19 cellular contexts compared by ENCODE assay signal in genomic region chr4:96649536-96649935, GRCh38.
DNase-seq lines count a peak whose midpoint lies in the region; ATAC-seq, FAIRE-seq and TF ChIP-seq lines count a peak whose summit lies in the region.
"Had no signal": no experiment of that assay in that cellular context is flagged by ENCODE, and none has a peak within 500 bp of the region (broad histone marks: within the 10 kb centered on the region; RNA-seq: fewer than 3 reads in every experiment).

No MANE protein-coding gene starts in this region.

- dilution Hi-C loops in mammary epithelial cell (cut with HindIII; ENCODE audit: low sequenced_read_pairs): no loop called here

- peak; percentile 93 for ATAC-seq in PC-3
- no peak for ATAC-seq in upper lobe of left lung (ENCODE audit: low FRiP score in 2 of 2)
- ATAC-seq: gastrocnemius medialis had no signal

- no peak for TF ChIP-seq POLR2A in upper lobe of left lung (IDR thresholded peaks at IDR 0.05)

- H3K36me3 ChIP-seq in PC-3 (ENCODE audit: low read depth, low read length) (no peaks in the 10 kb centered on the region), mammary epithelial cell (ENCODE audit: insufficient read depth, low read length) (no peaks in the 10 kb centered on the region), mesodermal cell (ENCODE audit: control insufficient read depth, insufficient read depth, low read length) (no peaks in the 10 kb centered on the region), upper lobe of left lung (no peaks in the 10 kb centered on the region), Karpas-422 (ENCODE audit: insufficient read depth, low read length) (no peaks in the 10 kb centered on the region)
- H3K36me3 ChIP-seq: gastrocnemius medialis, HAP-1 had no signal

- H3K4me1 ChIP-seq in PC-3 (ENCODE audit: insufficient read depth, low read length) (peaks cover 3% of the 10 kb centered on the region), mammary epithelial cell (ENCODE audit: insufficient read depth, low read length) (no peaks in the 10 kb centered on the region), mesodermal cell (ENCODE audit: control insufficient read depth, insufficient read depth, low read length, poor library complexity, severe bottlenecking) (peaks cover 14% of the 10 kb centered on the region), upper lobe of left lung (no peaks in the 10 kb centered on the region), Karpas-422 (ENCODE audit: low read length) (no peaks in the 10 kb centered on the region)
- H3K4me1 ChIP-seq: gastrocnemius medialis, HAP-1, parathyroid adenoma had no signal

- intact Hi-C loops in PC-3 (cut with micrococcal nuclease): no loop called here
- intact Hi-C loops in mammary epithelial cell (cut with micrococcal nuclease): no loop called here

- POLR2A ChIA-PET in PC-3 (lab: Charles Lee; ENCODE audit: unreplicated experiment): no interaction called here

- no peaks in the 10 kb centered on the region for H3K9me3 ChIP-seq in PC-3 (ENCODE audit: low read length)
- H3K9me3 ChIP-seq in mammary epithelial cell (replicated peaks; ENCODE audit: insufficient read depth, low read length): no peaks in the 10 kb centered on the region
- peaks cover 5% of the 10 kb centered on the region for H3K9me3 ChIP-seq in mesodermal cell (ENCODE audit: control insufficient read depth, low read length)
- no peaks in the 10 kb centered on the region for H3K9me3 ChIP-seq in upper lobe of left lung
- peaks cover 38% of the 10 kb centered on the region for H3K9me3 ChIP-seq in Karpas-422 (ENCODE audit: low read length)
- H3K9me3 ChIP-seq: gastrocnemius medialis, HAP-1 had no signal

- no peak overlapping the region for H3K27ac ChIP-seq in PC-3 (ENCODE audit: low read length)
- H3K27ac ChIP-seq in mammary epithelial cell (ENCODE audit: insufficient read depth, low read depth, low read length): no peak overlapping the region
- peak overlapping the region; percentile 58 for H3K27ac ChIP-seq in mesodermal cell (ENCODE audit: low read depth, low read length, severe bottlenecking)
- H3K27ac ChIP-seq in upper lobe of left lung: no peak overlapping the region
- H3K27ac ChIP-seq in Karpas-422 (ENCODE audit: low read length): no peak overlapping the region
- H3K27ac ChIP-seq: gastrocnemius medialis, HL-60, parathyroid adenoma had no signal

- H3F3A ChIP-seq in PC-3 (ENCODE audit: low read length, unreplicated experiment): no peaks in the 10 kb centered on the region

- TF ChIP-seq CTCF in PC-3 (conservative IDR thresholded peaks at IDR 0.05; ENCODE audit: low read depth, low read length): no peak
- TF ChIP-seq CTCF in mammary epithelial cell (conservative IDR thresholded peaks at IDR 0.05 in 1 of 2, IDR thresholded peaks at IDR 0.05 in 1 of 2; ENCODE audit: extremely low read depth in 1 of 2, insufficient read depth in 1 of 2, low read depth in 1 of 2, low read length in 2 of 2): no peak
- TF ChIP-seq CTCF in upper lobe of left lung (IDR thresholded peaks at IDR 0.05): no peak
- TF ChIP-seq CTCF in D721Med (IDR thresholded peaks at IDR 0.05; ENCODE audit: insufficient read depth, missing control alignments): no peak

- H3K27me3 ChIP-seq in PC-3 (ENCODE audit: low read length) (no peaks in the 10 kb centered on the region), mammary epithelial cell (ENCODE audit: insufficient read depth, low read length) (peaks cover 10% of the 10 kb centered on the region), upper lobe of left lung (no peaks in the 10 kb centered on the region), Karpas-422 (ENCODE audit: low read length) (no peaks in the 10 kb centered on the region)
- H3K27me3 ChIP-seq: gastrocnemius medialis had no signal

- peak; percentile 40 for DNase-seq in H4 (ENCODE audit: low spot score)
- peak; percentile 69 for DNase-seq in PC-3
- peak; percentile 40 for DNase-seq in mammary epithelial cell
- no peak for DNase-seq in upper lobe of left lung
- DNase-seq in Karpas-422: no peak
- no peak for DNase-seq in D721Med (ENCODE audit: insufficient read length, low spot score)
- no peak for DNase-seq in NCI-H510A (lab: John Stamatoyannopoulos, UW)
- DNase-seq: activated CD8-positive, alpha-beta memory T cell treated with anti-CD3 and anti-CD28 coated beads for 24 hours; activated effector memory CD4-positive, alpha-beta T cell treated with Interleukin-2 at 50 U/mL for 16 hours; AML-193; effector memory CD4-positive, alpha-beta T cell; gastrocnemius medialis; NCI-H748 treated with DMSO at 0.1 percent for 48 hours; SHP77 treated with DMSO at 0.1 percent for 48 hours; stimulated activated CD4-positive, alpha-beta T cell treated with anti-CD3 and anti-CD28 coated beads, Interleukin-12 subunit alpha, Interleukin-12 subunit beta, amount 100 ng/mL, for 4 hours had no signal

- no peak overlapping the region for H3K9ac ChIP-seq in PC-3 (ENCODE audit: low read length)
- no peak overlapping the region for H3K9ac ChIP-seq in mammary epithelial cell (ENCODE audit: insufficient read depth, low read length)
- H3K9ac ChIP-seq in Karpas-422 (ENCODE audit: low read length): no peak overlapping the region
- H3K9ac ChIP-seq: parathyroid adenoma had no signal

- WGBS in mammary epithelial cell (ENCODE audit: low coverage, missing lambda C conversion rate): 0% methylated on average over 1 of the region's 1 CpG
- WGBS in mesodermal cell (ENCODE audit: insufficient coverage in 2 of 2), 2 experiments: 0 to 33% methylated on average over 1 of the region's 1 CpG
- 32 to 53% methylated on average over 1 of the region's 1 CpG for WGBS in upper lobe of left lung, 2 donors

- in situ Hi-C loops in mammary epithelial cell (cut with MboI; ENCODE audit: low sequenced_read_pairs in 2 of 2): no loop called here

- H3K79me2 ChIP-seq in PC-3 (ENCODE audit: low read length): no peaks in the 10 kb centered on the region
- H3K79me2 ChIP-seq in mammary epithelial cell (ENCODE audit: insufficient read depth, low read length): no peaks in the 10 kb centered on the region
- H3K79me2 ChIP-seq in Karpas-422 (ENCODE audit: low read length): no peaks in the 10 kb centered on the region
- H3K79me2 ChIP-seq: parathyroid adenoma had no signal

- H2AFZ ChIP-seq in PC-3 (ENCODE audit: low read length) (no peak overlapping the region), mammary epithelial cell (ENCODE audit: low read depth, low read length) (no peak overlapping the region), Karpas-422 (ENCODE audit: low read length) (no peak overlapping the region)
- H2AFZ ChIP-seq: parathyroid adenoma had no signal

- no peak overlapping the region for H3K4me3 ChIP-seq in PC-3 (ENCODE audit: low read length)
- H3K4me3 ChIP-seq in mammary epithelial cell (replicated peaks in 1 of 3; ENCODE audit: insufficient read depth in 1 of 3, low read depth in 2 of 3, low read length in 3 of 3): no peak overlapping the region
- no peak overlapping the region for H3K4me3 ChIP-seq in mesodermal cell (ENCODE audit: extremely low read depth, insufficient read depth, low read length, poor library complexity, severe bottlenecking)
- H3K4me3 ChIP-seq in upper lobe of left lung: no peak overlapping the region
- H3K4me3 ChIP-seq in Karpas-422 (ENCODE audit: low read length): no peak overlapping the region
- H3K4me3 ChIP-seq: gastrocnemius medialis, HAP-1 had no signal

- no peak for FAIRE-seq in D721Med (lab: Jason Lieb, UNC)

- no peak overlapping the region for H3K4me2 ChIP-seq in PC-3 (ENCODE audit: low read length)
- H3K4me2 ChIP-seq in mammary epithelial cell (ENCODE audit: insufficient read depth, low read depth, low read length): no peak overlapping the region
- H3K4me2 ChIP-seq in Karpas-422 (ENCODE audit: low read depth, low read length, poor library complexity, severe bottlenecking): no peak overlapping the region

- BruUV-seq in PC-3 (replicated peaks; lab: Mats Ljungman, UMichigan) (no TSS peak), mammary epithelial cell (replicated peaks; lab: Mats Ljungman, UMichigan) (no TSS peak)

- no peak for TF ChIP-seq EP300 in upper lobe of left lung (IDR thresholded peaks at IDR 0.05)

- CTCF ChIA-PET in PC-3 (lab: Charles Lee) (no interaction called here), mammary epithelial cell (lab: Charles Lee; ENCODE audit: low non-redundant PET) (no interaction called here)

- H4K20me1 ChIP-seq in PC-3 (ENCODE audit: low read length): no peaks in the 10 kb centered on the region
- no peaks in the 10 kb centered on the region for H4K20me1 ChIP-seq in mammary epithelial cell (ENCODE audit: insufficient read depth, low read length)
- H4K20me1 ChIP-seq in Karpas-422 (ENCODE audit: insufficient read depth, low read depth, low read length): no peaks in the 10 kb centered on the region

- H3K9me2 ChIP-seq in PC-3 (replicated peaks; ENCODE audit: low read length) (no peaks in the 10 kb centered on the region), Karpas-422 (replicated peaks; ENCODE audit: insufficient read depth, low read length) (no peaks in the 10 kb centered on the region)

Comparison
In these comparisons a context has a peak if more than half of its experiments do, and no peak if none do; other contexts are left out.
1. DNase-seq: peak in H4 (single experiment), PC-3 (single experiment) and mammary epithelial cell (single experiment); none in upper lobe of left lung (0 of 2), Karpas-422 (single experiment), D721Med (single experiment) and NCI-H510A (single experiment).